Comparison of ENCODE assay signal across 19 cellular contexts in the genomic region with DNA sequence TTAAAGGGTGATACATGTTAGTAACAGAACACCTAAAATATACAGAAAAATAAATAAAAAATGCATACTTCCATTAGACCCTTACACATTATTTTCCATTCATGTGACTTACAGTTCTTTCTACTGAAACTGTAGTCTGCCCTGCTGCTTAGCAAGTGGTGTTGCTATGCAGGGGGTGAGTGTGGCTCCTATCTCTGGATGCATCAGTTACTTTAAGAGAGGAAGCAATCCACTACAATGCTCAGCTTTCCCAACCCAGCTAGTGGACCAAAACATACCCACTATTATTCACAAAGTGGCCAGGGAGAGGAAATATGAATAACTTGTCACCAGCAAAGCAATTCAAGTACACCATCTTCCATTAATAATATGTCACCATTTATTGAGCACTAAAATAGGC.
"Had no signal": no experiment of that assay in that cellular context is flagged by ENCODE, and none has a peak within 500 bp of the region (broad histone marks: within the 10 kb centered on the region; RNA-seq: fewer than 3 reads in every experiment).

No MANE protein-coding gene starts in this region.

- DNase-seq: effector memory CD4-positive, alpha-beta T cell; heart left ventricle; hippocampal formation; kidney glomerular epithelial cell; mammary epithelial cell; mucosa of descending colon; naive thymus-derived CD8-positive, alpha-beta T cell; posterior cingulate gyrus; sigmoid colon; stimulated activated CD4-positive, alpha-beta T cell treated with anti-CD3 and anti-CD28 coated beads, Interleukin-2, amount 100 ng/mL, for 24 hours; stimulated activated CD4-positive, alpha-beta T cell treated with anti-CD3 and anti-CD28 coated beads, Interleukin-4, amount 100 ng/mL, for 4 hours; stimulated activated naive B cell treated with anti-CD40 and anti-IgM and Interleukin-4, amounts not matched to agents 10 μg/mL and 1 μg/mL and 100 μg/mL, for 72 hours; stimulated activated naive CD8-positive, alpha-beta T cell treated with anti-CD3 and anti-CD28 coated beads, Interleukin-15, amount 100 ng/mL, for 72 hours; testis; transverse colon had no signal

- H3K27ac ChIP-seq: coronary artery, heart left ventricle, neutrophil, right atrium auricular region, sigmoid colon, skin epidermis, testis, transverse colon had no signal

- H3K27me3 ChIP-seq: heart left ventricle, neutrophil, right atrium auricular region, sigmoid colon, testis, transverse colon had no signal

- H3K27ac Mint-ChIP-seq: stimulated activated naive CD8-positive, alpha-beta T cell treated with anti-CD3 and anti-CD28 coated beads, Interleukin-15, amount 100 ng/mL, for 72 hours had no signal

- H3K4me1 Mint-ChIP-seq: stimulated activated naive CD8-positive, alpha-beta T cell treated with anti-CD3 and anti-CD28 coated beads, Interleukin-15, amount 100 ng/mL, for 72 hours had no signal

- H3K36me3 ChIP-seq: right atrium auricular region, sigmoid colon, transverse colon had no signal

- H3K27me3 Mint-ChIP-seq: naive thymus-derived CD8-positive, alpha-beta T cell; stimulated activated naive B cell treated with anti-CD40 and anti-IgM and Interleukin-4, amounts not matched to agents 10 μg/mL and 1 μg/mL and 100 μg/mL, for 72 hours; stimulated activated naive CD8-positive, alpha-beta T cell treated with anti-CD3 and anti-CD28 coated beads, Interleukin-15, amount 100 ng/mL, for 72 hours had no signal

- H3K4me1 ChIP-seq: heart left ventricle, right atrium auricular region, sigmoid colon, transverse colon had no signal

- H3K4me3 ChIP-seq: coronary artery, heart left ventricle, mucosa of descending colon, right atrium auricular region, sigmoid colon, skin epidermis, testis, transverse colon had no signal

- H3K9me3 Mint-ChIP-seq: naive thymus-derived CD8-positive, alpha-beta T cell; stimulated activated naive B cell treated with anti-CD40 and anti-IgM and Interleukin-4, amounts not matched to agents 10 μg/mL and 1 μg/mL and 100 μg/mL, for 72 hours; stimulated activated naive CD8-positive, alpha-beta T cell treated with anti-CD3 and anti-CD28 coated beads, Interleukin-15, amount 100 ng/mL, for 72 hours had no signal

- H3K4me3 Mint-ChIP-seq: naive thymus-derived CD8-positive, alpha-beta T cell; stimulated activated naive B cell treated with anti-CD40 and anti-IgM and Interleukin-4, amounts not matched to agents 10 μg/mL and 1 μg/mL and 100 μg/mL, for 72 hours; stimulated activated naive CD8-positive, alpha-beta T cell treated with anti-CD3 and anti-CD28 coated beads, Interleukin-15, amount 100 ng/mL, for 72 hours had no signal

- H3K9me3 ChIP-seq: mucosa of descending colon, neutrophil, right atrium auricular region, sigmoid colon, testis, transverse colon had no signal
